In the genomic region with DNA sequence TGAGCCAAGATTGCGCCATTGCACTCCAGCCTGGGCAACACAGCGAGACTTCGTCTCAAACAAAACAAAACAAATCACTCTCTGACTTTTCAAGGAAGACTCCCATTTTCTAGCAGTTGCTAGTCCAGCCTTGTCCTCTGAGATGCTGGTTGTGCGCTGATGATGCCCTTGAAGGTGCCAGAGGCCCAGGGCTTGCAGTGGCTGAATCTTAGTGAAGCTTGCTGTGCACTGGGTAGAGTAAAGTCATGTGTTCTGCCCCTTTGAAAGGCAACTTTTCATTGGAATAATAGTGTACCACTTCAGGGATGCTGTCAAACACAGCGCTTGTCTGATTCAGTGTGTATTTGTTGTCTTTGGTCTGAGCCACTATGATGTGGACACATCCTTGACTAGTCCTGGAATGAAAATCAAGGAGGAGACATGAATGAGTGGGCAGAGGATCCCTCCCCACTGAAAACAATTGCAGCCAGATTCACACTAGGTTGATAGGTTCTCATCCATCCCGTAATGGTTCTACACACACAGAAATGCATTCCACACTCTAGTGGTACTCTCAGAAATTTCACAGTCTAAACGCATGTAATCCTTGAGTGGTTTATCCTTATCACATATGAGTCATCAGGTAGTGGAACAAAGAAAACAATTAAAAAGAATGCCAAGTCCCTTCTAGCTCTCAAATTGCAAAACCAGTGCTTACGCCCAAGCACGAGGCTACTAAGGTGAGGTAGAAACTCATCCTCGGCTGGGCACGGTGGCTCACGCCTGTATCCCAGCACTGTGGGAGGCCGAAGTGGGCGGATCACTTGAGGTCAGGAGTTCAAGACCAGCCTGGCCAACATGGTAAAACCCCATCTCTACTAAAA, we compare ENCODE assay signal across 14 cellular contexts. TPM values are rescaled to one million over a fixed set of nuclear protein-coding genes. Genes with fewer than 3 reads are reported as not detected.
A peak's percentile ranks its signal among the peaks of the same experiment; 100 is the strongest.
DNase-seq lines count a peak whose midpoint lies in the region; ATAC-seq and TF ChIP-seq lines count a peak whose summit lies in the region.
"Had no signal": no experiment of that assay in that cellular context is flagged by ENCODE, and none has a peak within 500 bp of the region (broad histone marks: within the 10 kb centered on the region; RNA-seq: fewer than 3 reads in every experiment).

No MANE protein-coding gene starts in this region.

- TF ChIP-seq RAD21 in HCT116 (IDR thresholded peaks at IDR 0.05; ENCODE audit: low read depth), result no peak

- H2AFZ ChIP-seq in HCT116 (ENCODE audit: low read depth, low read length, poor library complexity, severe bottlenecking), result no peak overlapping the region

- H3K9me2 ChIP-seq in HCT116 (ENCODE audit: insufficient read depth), result no peaks in the 10 kb centered on the region

- H3K27me3 ChIP-seq in HCT116 (ENCODE audit: insufficient read depth, low read length), result no peaks in the 10 kb centered on the region; the same call in 1 of the 2 replicates
- H3K27me3 ChIP-seq in SJSA1 (replicated peaks), result peaks cover 5% of the 10 kb centered on the region; the same call in 1 of the 2 replicates
- H3K27me3 ChIP-seq in CD8-positive, alpha-beta T cell (ENCODE audit: insufficient read depth, low read length), result no peaks in the 10 kb centered on the region
- H3K27me3 ChIP-seq: vagina had no signal

- H3K4me2 ChIP-seq in HCT116 (ENCODE audit: low read length), result peak overlapping the region; percentile 33; the same call in 1 of the 2 replicates

- H4K20me1 ChIP-seq in HCT116 (ENCODE audit: insufficient read depth), result no peaks in the 10 kb centered on the region

- no peak overlapping the region for H3K27ac ChIP-seq in HCT116 (ENCODE audit: low read depth, low read length)
- H3K27ac ChIP-seq in SJSA1, result no peak overlapping the region
- H3K27ac ChIP-seq in CD8-positive, alpha-beta T cell (ENCODE audit: low read depth, low read length), result no peak overlapping the region
- H3K27ac ChIP-seq: vagina had no signal

- peaks cover 4% of the 10 kb centered on the region for H3K4me1 Mint-ChIP-seq in activated naive CD4-positive, alpha-beta T cell treated with anti-CD3 and anti-CD28 coated beads, Interleukin-2, amount 10 ng/mL, durations not matched to agents 7 days and 5 days
- H3K4me1 Mint-ChIP-seq in CD8-positive, alpha-beta T cell (ENCODE audit: low read depth), result peaks cover 3% of the 10 kb centered on the region

- H3K36me3 Mint-ChIP-seq in activated naive CD4-positive, alpha-beta T cell treated with anti-CD3 and anti-CD28 coated beads, Interleukin-2, amount 10 ng/mL, durations not matched to agents 7 days and 5 days, result no peaks in the 10 kb centered on the region
- H3K36me3 Mint-ChIP-seq in CD8-positive, alpha-beta T cell, result no peaks in the 10 kb centered on the region
- H3K36me3 Mint-ChIP-seq: activated naive CD8-positive, alpha-beta T cell treated with anti-CD3 and anti-CD28 coated beads, Interleukin-2, amount 10 ng/mL, durations not matched to agents 7 days and 5 days had no signal

- no peak overlapping the region for H3K27ac Mint-ChIP-seq in activated naive CD4-positive, alpha-beta T cell treated with anti-CD3 and anti-CD28 coated beads, Interleukin-2, amount 10 ng/mL, durations not matched to agents 7 days and 5 days
- H3K27ac Mint-ChIP-seq in CD8-positive, alpha-beta T cell, result no peak overlapping the region
- H3K27ac Mint-ChIP-seq: activated naive CD8-positive, alpha-beta T cell treated with anti-CD3 and anti-CD28 coated beads, Interleukin-2, amount 10 ng/mL, durations not matched to agents 7 days and 5 days; nephron progenitor cell had no signal

- H3K9me3 ChIP-seq in HCT116 (ENCODE audit: control insufficient read depth in 1 of 2, insufficient read depth in 1 of 2, low read depth in 1 of 2, low read length in 2 of 2) (no peaks in the 10 kb centered on the region), SJSA1 (replicated peaks) (no peaks in the 10 kb centered on the region)
- H3K9me3 ChIP-seq in CD8-positive, alpha-beta T cell (ENCODE audit: low read length), result no peaks in the 10 kb centered on the region
- H3K9me3 ChIP-seq: vagina had no signal

- POLR2A ChIA-PET in HCT116 (lab: Charles Lee), result no interaction called here
- POLR2A ChIA-PET in HEK293T (lab: Yijun Ruan, JAX), result no interaction called here
- POLR2A ChIA-PET in CD8-positive, alpha-beta T cell (lab: Charles Lee), result no interaction called here

- TF ChIP-seq CTCF in HCT116 (IDR thresholded peaks at IDR 0.05 in 2 of 3, conservative IDR thresholded peaks at IDR 0.05 in 1 of 3; ENCODE audit: borderline replicate concordance in 1 of 3, insufficient read depth in 1 of 3, low read depth in 2 of 3, low read length in 2 of 3), result no peak
- no peak for TF ChIP-seq CTCF in CD8-positive, alpha-beta T cell (IDR thresholded peaks at IDR 0.05)

- CTCF ChIA-PET in HCT116 (lab: Charles Lee), result interaction anchor here (0.6 to 3.6 kb wide), 3 partner anchors 19 to 75 kb away, joined by 3 to 23 read pairs (median 3); no protein-coding TSS in a partner anchor
- CTCF ChIA-PET in activated naive CD4-positive, alpha-beta T cell treated with anti-CD3 and anti-CD28 coated beads, Interleukin-2, amount 10 ng/mL, durations not matched to agents 7 days and 5 days (lab: Charles Lee), result interaction anchor here (1.1 to 5.5 kb wide), 3 partner anchors 63 to 81 kb away, joined by 3 to 128 read pairs (median 6); no protein-coding TSS in a partner anchor
- CTCF ChIA-PET in HEK293T (lab: Yijun Ruan, JAX), result interaction anchor here (0.5 to 1.4 kb wide), 3 partner anchors 62 to 357 kb away, joined by 3 to 6 read pairs (median 5); no protein-coding TSS in a partner anchor
- CTCF ChIA-PET in CD8-positive, alpha-beta T cell (lab: Charles Lee), result interaction anchor here (0.6 to 7.3 kb wide), 3 partner anchors 62 to 389 kb away, joined by 3 to 122 read pairs (median 4); no protein-coding TSS in a partner anchor

- DNase-seq in HCT116 (ENCODE audit: low read depth, low spot score), result no peak
- peak; percentile 56 to 79 for DNase-seq in SJSA1 (ENCODE audit: low read depth in 1 of 2, low spot score in 2 of 2)
- peak; percentile 54 for DNase-seq in glomerular visceral epithelial cell (ENCODE audit: extremely low spot score)
- peak; percentile 16 for DNase-seq in skeletal muscle cell (ENCODE audit: low read depth)
- no peak for DNase-seq in activated naive CD4-positive, alpha-beta T cell treated with anti-CD3 and anti-CD28 coated beads, Interleukin-2, amount 10 ng/mL, durations not matched to agents 7 days and 5 days
- no peak for DNase-seq in nucleus accumbens (lab: John Stamatoyannopoulos, UW)
- no peak for DNase-seq in HEK293T (ENCODE audit: extremely low spot score)
- no peak for DNase-seq in CD8-positive, alpha-beta T cell
- DNase-seq: activated naive CD8-positive, alpha-beta T cell treated with anti-CD3 and anti-CD28 coated beads, Interleukin-2, amount 10 ng/mL, durations not matched to agents 7 days and 5 days; DND-41; glutamatergic neuron; nephron progenitor cell had no signal

- H3K27me3 Mint-ChIP-seq in activated naive CD4-positive, alpha-beta T cell treated with anti-CD3 and anti-CD28 coated beads, Interleukin-2, amount 10 ng/mL, durations not matched to agents 7 days and 5 days, result peaks cover 43% of the 10 kb centered on the region
- H3K27me3 Mint-ChIP-seq in CD8-positive, alpha-beta T cell (ENCODE audit: low read depth), result peaks cover 3% of the 10 kb centered on the region

- intact Hi-C loops in HCT116 (cut with micrococcal nuclease), result loop anchor here (5.0 kb wide), 4 partner anchors 183 to 393 kb away; no protein-coding TSS in a partner anchor
- intact Hi-C loops in CD8-positive, alpha-beta T cell (cut with DNase I, micrococcal nuclease), result loop anchor here in 1 of 2 experiments (5.0 to 10.0 kb wide), 2 partner anchors 181 to 578 kb away; a partner anchor contains a TSS

- H3K4me3 Mint-ChIP-seq in activated naive CD4-positive, alpha-beta T cell treated with anti-CD3 and anti-CD28 coated beads, Interleukin-2, amount 10 ng/mL, durations not matched to agents 7 days and 5 days, result no peak overlapping the region
- H3K4me3 Mint-ChIP-seq in CD8-positive, alpha-beta T cell, result no peak overlapping the region
- H3K4me3 Mint-ChIP-seq: activated naive CD8-positive, alpha-beta T cell treated with anti-CD3 and anti-CD28 coated beads, Interleukin-2, amount 10 ng/mL, durations not matched to agents 7 days and 5 days; nephron progenitor cell had no signal

- no peak overlapping the region for H3K9ac ChIP-seq in HCT116 (ENCODE audit: low read length)

- no peaks in the 10 kb centered on the region for H3K36me3 ChIP-seq in HCT116 (ENCODE audit: control insufficient read depth in 1 of 2, insufficient read depth in 2 of 2, low read length in 2 of 2)
- H3K36me3 ChIP-seq in SJSA1, result no peaks in the 10 kb centered on the region
- no peaks in the 10 kb centered on the region for H3K36me3 ChIP-seq in CD8-positive, alpha-beta T cell (ENCODE audit: insufficient read depth, low read length)
- H3K36me3 ChIP-seq: vagina had no signal

- no peaks in the 10 kb centered on the region for H3K79me2 ChIP-seq in HCT116 (ENCODE audit: insufficient read depth, low read length)

- H3K4me3 ChIP-seq in HCT116 (replicated peaks in 1 of 2; ENCODE audit: low read depth in 1 of 2, low read length in 2 of 2), result no peak overlapping the region
- no peak overlapping the region for H3K4me3 ChIP-seq in SJSA1
- H3K4me3 ChIP-seq in skeletal muscle cell (ENCODE audit: low read depth, low read length), result no peak overlapping the region
- no peak overlapping the region for H3K4me3 ChIP-seq in CD8-positive, alpha-beta T cell (ENCODE audit: low read depth, low read length)
- H3K4me3 ChIP-seq: vagina had no signal

- no peaks in the 10 kb centered on the region for H3K9me3 Mint-ChIP-seq in activated naive CD4-positive, alpha-beta T cell treated with anti-CD3 and anti-CD28 coated beads, Interleukin-2, amount 10 ng/mL, durations not matched to agents 7 days and 5 days
- H3K9me3 Mint-ChIP-seq in CD8-positive, alpha-beta T cell, result no peaks in the 10 kb centered on the region
- H3K9me3 Mint-ChIP-seq: activated naive CD8-positive, alpha-beta T cell treated with anti-CD3 and anti-CD28 coated beads, Interleukin-2, amount 10 ng/mL, durations not matched to agents 7 days and 5 days; nephron progenitor cell had no signal

- no TSS peak for BruUV-seq in HCT116 (replicated peaks; lab: Mats Ljungman, UMichigan)

- no peak for TF ChIP-seq POLR2A in HCT116 (IDR thresholded peaks at IDR 0.05; ENCODE audit: borderline replicate concordance, extremely low read depth, insufficient read depth, insufficient read length)

- RAD21 ChIA-PET in HCT116 (lab: Charles Lee; ENCODE audit: low non-redundant PET in 1 of 2, low total read pairs in 2 of 2, uncharacterized antibody in 2 of 2, unreplicated experiment in 2 of 2), result no interaction called here

- ATAC-seq in HCT116, result peak; percentile 57
- no peak for ATAC-seq in CD8-positive, alpha-beta T cell

- H3K4me1 ChIP-seq in HCT116 (ENCODE audit: control insufficient read depth in 1 of 2, insufficient read depth in 2 of 2, low read length in 2 of 2) (peaks cover 6 to 23% of the 10 kb centered on the region in 2 experiments), SJSA1 (replicated peaks) (peaks cover 13% of the 10 kb centered on the region)
- no peaks in the 10 kb centered on the region for H3K4me1 ChIP-seq in CD8-positive, alpha-beta T cell (ENCODE audit: insufficient read depth, low read length)
- H3K4me1 ChIP-seq: vagina had no signal

RNA-seq across cellular contexts. Expression of a gene that starts 17.8 kb away (rescaled TPM):
- not detected for total RNA-seq in HCT116 (2021; ENCODE audit: unreplicated experiment)
- not detected in 2 replicates for polyA plus RNA-seq in HCT116 (2012)
- total RNA-seq in SJSA1 (2014; rRNA removed; shearing (Covaris generic)), result not detected in 2 replicates
- total RNA-seq in CD8-positive, alpha-beta T cell, result not detected
- total RNA-seq: activated naive CD8-positive, alpha-beta T cell treated with anti-CD3 and anti-CD28 coated beads, Interleukin-2, amount 10 ng/mL, durations not matched to agents 7 days and 5 days had no signal

RNA-seq across cellular contexts. Expression of a gene that starts 18.0 kb away (rescaled TPM):
- not detected for total RNA-seq in HCT116 (2021; ENCODE audit: unreplicated experiment)
- not detected in 2 replicates for polyA plus RNA-seq in HCT116 (2012)
- total RNA-seq in SJSA1 (2014; rRNA removed; shearing (Covaris generic)), result not detected in 2 replicates
- not detected for total RNA-seq in CD8-positive, alpha-beta T cell
- total RNA-seq: activated naive CD8-positive, alpha-beta T cell treated with anti-CD3 and anti-CD28 coated beads, Interleukin-2, amount 10 ng/mL, durations not matched to agents 7 days and 5 days; OCI-LY7 had no signal

Comparison
In these comparisons a context has a peak if more than half of its experiments do, and no peak if none do; other contexts are left out.
1. DNase-seq: peak in SJSA1 (2 of 2), glomerular visceral epithelial cell (single experiment) and skeletal muscle cell (single experiment); none in HCT116 (single experiment), activated naive CD4-positive, alpha-beta T cell treated with anti-CD3 and anti-CD28 coated beads, Interleukin-2, amount 10 ng/mL, durations not matched to agents 7 days and 5 days (single experiment), nucleus accumbens (0 of 56), HEK293T (single experiment) and CD8-positive, alpha-beta T cell (0 of 7).